22 cellular contexts compared by ENCODE assay signal in genomic region chr18:48567388-48567787, GRCh38.
"Had no signal": no experiment of that assay in that cellular context is flagged by ENCODE, and none has a peak within 500 bp of the region (broad histone marks: within the 10 kb centered on the region; RNA-seq: fewer than 3 reads in every experiment).

No MANE protein-coding gene starts in this region.

- H3K4me3 Mint-ChIP-seq: activated CD8-positive, alpha-beta memory T cell treated with anti-CD3 and anti-CD28 coated beads, Interleukin-2, amount 10 ng/mL, durations not matched to agents 7 days and 5 days; activated naive CD4-positive, alpha-beta T cell treated with anti-CD3 and anti-CD28 coated beads, Interleukin-2, amount 50 U/mL, for 24 hours; activated T-cell treated with anti-CD3 and anti-CD28 coated beads, Interleukin-2, amount 50 U/mL, for 24 hours; activated T-helper 1 cell treated with anti-CD3 and anti-CD28 coated beads, Interleukin-12 subunit alpha, Interleukin-12 subunit beta, Interleukin-2, Interleukin-4 antibody, amounts not matched to agents 30 ng/mL and 10 ng/mL and 1 ng/mL, durations not matched to agents 14 hours and 24 hours and 36 hours; T-helper 17 cell; WTC11 had no signal

- H3K27me3 Mint-ChIP-seq: activated CD8-positive, alpha-beta memory T cell treated with anti-CD3 and anti-CD28 coated beads, Interleukin-2, amount 10 ng/mL, durations not matched to agents 7 days and 5 days; activated naive CD4-positive, alpha-beta T cell treated with anti-CD3 and anti-CD28 coated beads, Interleukin-2, amount 50 U/mL, for 24 hours had no signal

- H3K36me3 ChIP-seq: brain microvascular endothelial cell had no signal

- DNase-seq: activated CD4-positive, alpha-beta T cell treated with anti-CD3 and anti-CD28 coated beads for 48 hours; activated CD4-positive, alpha-beta T cell treated with anti-CD3 and anti-CD28 coated beads, Interleukin-2, amount 50 U/mL, for 4 hours; activated CD4-positive, CD25-positive, alpha-beta regulatory T cell treated with anti-CD3 and anti-CD28 coated beads, Interleukin-2, amount 50 U/mL, for 72 hours; activated CD8-positive, alpha-beta memory T cell treated with anti-CD3 and anti-CD28 coated beads, Interleukin-2, amount 10 ng/mL, durations not matched to agents 7 days and 5 days; activated effector memory CD4-positive, alpha-beta T cell treated with Interleukin-2 at 50 U/mL for 16 hours; activated naive CD4-positive, alpha-beta T cell; activated T-cell treated with anti-CD3 and anti-CD28 coated beads, Interleukin-2, amount 50 U/mL, for 24 hours; amygdala; brain microvascular endothelial cell; Karpas-422; NCI-H1048; NCI-H1930; NCI-H345; NCI-H510A; NCI-H526 treated with DMSO at 0.1 percent for 48 hours; NCI-H82; SIG-M5; T-helper 17 cell; T-helper 9 cell had no signal

- H3K27me3 ChIP-seq: brain microvascular endothelial cell had no signal

- H3K4me1 Mint-ChIP-seq: activated naive CD4-positive, alpha-beta T cell treated with anti-CD3 and anti-CD28 coated beads, Interleukin-2, amount 50 U/mL, for 24 hours had no signal

- H3K27ac ChIP-seq: brain microvascular endothelial cell had no signal

- H3K27ac Mint-ChIP-seq: activated CD8-positive, alpha-beta memory T cell treated with anti-CD3 and anti-CD28 coated beads, Interleukin-2, amount 10 ng/mL, durations not matched to agents 7 days and 5 days; activated naive CD4-positive, alpha-beta T cell treated with anti-CD3 and anti-CD28 coated beads, Interleukin-2, amount 50 U/mL, for 24 hours; activated T-cell treated with anti-CD3 and anti-CD28 coated beads, Interleukin-2, amount 50 U/mL, for 24 hours; activated T-helper 1 cell treated with anti-CD3 and anti-CD28 coated beads, Interleukin-12 subunit alpha, Interleukin-12 subunit beta, Interleukin-2, Interleukin-4 antibody, amounts not matched to agents 30 ng/mL and 10 ng/mL and 1 ng/mL, durations not matched to agents 14 hours and 24 hours and 36 hours; T-helper 17 cell; WTC11 had no signal

- H3K9me3 Mint-ChIP-seq: activated naive CD4-positive, alpha-beta T cell treated with anti-CD3 and anti-CD28 coated beads, Interleukin-2, amount 50 U/mL, for 24 hours; activated T-cell treated with anti-CD3 and anti-CD28 coated beads, Interleukin-2, amount 50 U/mL, for 24 hours; activated T-helper 1 cell treated with anti-CD3 and anti-CD28 coated beads, Interleukin-12 subunit alpha, Interleukin-12 subunit beta, Interleukin-2, Interleukin-4 antibody, amounts not matched to agents 30 ng/mL and 10 ng/mL and 1 ng/mL, durations not matched to agents 14 hours and 24 hours and 36 hours had no signal

- H3K36me3 Mint-ChIP-seq: activated naive CD4-positive, alpha-beta T cell treated with anti-CD3 and anti-CD28 coated beads, Interleukin-2, amount 50 U/mL, for 24 hours had no signal

- ATAC-seq: activated CD8-positive, alpha-beta memory T cell treated with anti-CD3 and anti-CD28 coated beads, Interleukin-2, amount 10 ng/mL, durations not matched to agents 7 days and 5 days; T-helper 17 cell; WTC11 had no signal
